1 cellular context compared by ENCODE assay signal in the genomic region with DNA sequence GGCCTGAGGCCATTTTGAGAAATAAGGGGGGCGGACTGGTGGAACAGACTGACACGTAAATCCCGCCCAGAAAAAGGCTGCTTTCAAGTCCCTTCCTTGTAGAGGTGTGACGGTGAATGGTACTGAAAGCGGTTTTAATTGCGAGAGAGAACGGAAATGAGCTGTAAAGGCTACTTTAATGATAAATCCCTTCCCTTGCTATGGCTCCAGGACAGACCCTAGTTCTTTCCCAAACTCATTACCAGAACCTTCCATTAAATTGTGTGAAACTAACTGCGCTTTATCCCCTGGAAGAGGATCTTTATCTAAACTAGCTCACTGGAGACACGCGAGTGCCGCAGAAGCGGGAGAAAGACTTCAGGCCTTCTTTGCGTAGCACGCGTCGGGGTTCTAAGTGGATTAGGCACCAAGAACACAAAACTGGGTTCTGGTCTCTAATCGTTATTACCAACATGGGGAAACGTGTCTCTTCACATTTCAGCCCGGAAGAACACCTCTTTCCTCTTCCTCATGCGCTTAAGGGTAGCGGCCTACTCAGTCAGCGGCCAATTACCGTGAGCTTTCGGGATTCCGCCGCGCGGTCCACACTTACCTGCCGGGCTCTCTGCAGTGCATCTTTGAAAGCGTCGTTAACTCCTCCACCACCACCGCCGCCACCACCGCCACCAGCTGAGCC.
TF ChIP-seq lines count a peak whose summit lies in the region.

No MANE protein-coding gene starts in this region.

TF ChIP-seq in HepG2, 621 proteins besides CTCF, POLR2A, EP300 and RAD21 (continued from another document and continues in another):
- TF ChIP-seq, protein P1, sequence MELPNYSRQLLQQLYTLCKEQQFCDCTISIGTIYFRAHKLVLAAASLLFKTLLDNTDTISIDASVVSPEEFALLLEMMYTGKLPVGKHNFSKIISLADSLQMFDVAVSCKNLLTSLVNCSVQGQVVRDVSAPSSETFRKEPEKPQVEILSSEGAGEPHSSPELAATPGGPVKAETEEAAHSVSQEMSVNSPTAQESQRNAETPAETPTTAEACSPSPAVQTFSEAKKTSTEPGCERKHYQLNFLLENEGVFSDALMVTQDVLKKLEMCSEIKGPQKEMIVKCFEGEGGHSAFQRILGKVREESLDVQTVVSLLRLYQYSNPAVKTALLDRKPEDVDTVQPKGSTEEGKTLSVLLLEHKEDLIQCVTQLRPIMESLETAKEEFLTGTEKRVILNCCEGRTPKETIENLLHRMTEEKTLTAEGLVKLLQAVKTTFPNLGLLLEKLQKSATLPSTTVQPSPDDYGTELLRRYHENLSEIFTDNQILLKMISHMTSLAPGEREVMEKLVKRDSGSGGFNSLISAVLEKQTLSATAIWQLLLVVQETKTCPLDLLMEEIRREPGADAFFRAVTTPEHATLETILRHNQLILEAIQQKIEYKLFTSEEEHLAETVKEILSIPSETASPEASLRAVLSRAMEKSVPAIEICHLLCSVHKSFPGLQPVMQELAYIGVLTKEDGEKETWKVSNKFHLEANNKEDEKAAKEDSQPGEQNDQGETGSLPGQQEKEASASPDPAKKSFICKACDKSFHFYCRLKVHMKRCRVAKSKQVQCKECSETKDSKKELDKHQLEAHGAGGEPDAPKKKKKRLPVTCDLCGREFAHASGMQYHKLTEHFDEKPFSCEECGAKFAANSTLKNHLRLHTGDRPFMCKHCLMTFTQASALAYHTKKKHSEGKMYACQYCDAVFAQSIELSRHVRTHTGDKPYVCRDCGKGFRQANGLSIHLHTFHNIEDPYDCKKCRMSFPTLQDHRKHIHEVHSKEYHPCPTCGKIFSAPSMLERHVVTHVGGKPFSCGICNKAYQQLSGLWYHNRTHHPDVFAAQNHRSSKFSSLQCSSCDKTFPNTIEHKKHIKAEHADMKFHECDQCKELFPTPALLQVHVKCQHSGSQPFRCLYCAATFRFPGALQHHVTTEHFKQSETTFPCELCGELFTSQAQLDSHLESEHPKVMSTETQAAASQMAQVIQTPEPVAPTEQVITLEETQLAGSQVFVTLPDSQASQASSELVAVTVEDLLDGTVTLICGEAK (IDR thresholded peaks at IDR 0.05): no peak
- TF ChIP-seq, protein P1 (CRISPR knock-in tag; IDR thresholded peaks at IDR 0.05): 0 out of 2 replicates have a peak, but pooled peaks have one; percentile 2
- TF ChIP-seq TP53 (CRISPR knock-in tag; conservative IDR thresholded peaks at IDR 0.05): 0 out of 2 replicates have a peak, but pooled peaks have one; percentile 12
- TF ChIP-seq KMT2A (CRISPR knock-in tag; IDR thresholded peaks at IDR 0.05): no peak; the same call in 1 of the 2 replicates
- TF ChIP-seq, protein P2, sequence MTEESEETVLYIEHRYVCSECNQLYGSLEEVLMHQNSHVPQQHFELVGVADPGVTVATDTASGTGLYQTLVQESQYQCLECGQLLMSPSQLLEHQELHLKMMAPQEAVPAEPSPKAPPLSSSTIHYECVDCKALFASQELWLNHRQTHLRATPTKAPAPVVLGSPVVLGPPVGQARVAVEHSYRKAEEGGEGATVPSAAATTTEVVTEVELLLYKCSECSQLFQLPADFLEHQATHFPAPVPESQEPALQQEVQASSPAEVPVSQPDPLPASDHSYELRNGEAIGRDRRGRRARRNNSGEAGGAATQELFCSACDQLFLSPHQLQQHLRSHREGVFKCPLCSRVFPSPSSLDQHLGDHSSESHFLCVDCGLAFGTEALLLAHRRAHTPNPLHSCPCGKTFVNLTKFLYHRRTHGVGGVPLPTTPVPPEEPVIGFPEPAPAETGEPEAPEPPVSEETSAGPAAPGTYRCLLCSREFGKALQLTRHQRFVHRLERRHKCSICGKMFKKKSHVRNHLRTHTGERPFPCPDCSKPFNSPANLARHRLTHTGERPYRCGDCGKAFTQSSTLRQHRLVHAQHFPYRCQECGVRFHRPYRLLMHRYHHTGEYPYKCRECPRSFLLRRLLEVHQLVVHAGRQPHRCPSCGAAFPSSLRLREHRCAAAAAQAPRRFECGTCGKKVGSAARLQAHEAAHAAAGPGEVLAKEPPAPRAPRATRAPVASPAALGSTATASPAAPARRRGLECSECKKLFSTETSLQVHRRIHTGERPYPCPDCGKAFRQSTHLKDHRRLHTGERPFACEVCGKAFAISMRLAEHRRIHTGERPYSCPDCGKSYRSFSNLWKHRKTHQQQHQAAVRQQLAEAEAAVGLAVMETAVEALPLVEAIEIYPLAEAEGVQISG (CRISPR knock-in tag; IDR thresholded peaks at IDR 0.05): no peak
- TF ChIP-seq ZNF792 (CRISPR knock-in tag; IDR thresholded peaks at IDR 0.05): 0 out of 2 replicates have a peak, but pooled peaks have one; percentile 9
- TF ChIP-seq ZNF232 (CRISPR knock-in tag; IDR thresholded peaks at IDR 0.05; ENCODE audit: borderline replicate concordance): peak; percentile 49; the same call in 1 of the 2 replicates
- TF ChIP-seq, protein P3, sequence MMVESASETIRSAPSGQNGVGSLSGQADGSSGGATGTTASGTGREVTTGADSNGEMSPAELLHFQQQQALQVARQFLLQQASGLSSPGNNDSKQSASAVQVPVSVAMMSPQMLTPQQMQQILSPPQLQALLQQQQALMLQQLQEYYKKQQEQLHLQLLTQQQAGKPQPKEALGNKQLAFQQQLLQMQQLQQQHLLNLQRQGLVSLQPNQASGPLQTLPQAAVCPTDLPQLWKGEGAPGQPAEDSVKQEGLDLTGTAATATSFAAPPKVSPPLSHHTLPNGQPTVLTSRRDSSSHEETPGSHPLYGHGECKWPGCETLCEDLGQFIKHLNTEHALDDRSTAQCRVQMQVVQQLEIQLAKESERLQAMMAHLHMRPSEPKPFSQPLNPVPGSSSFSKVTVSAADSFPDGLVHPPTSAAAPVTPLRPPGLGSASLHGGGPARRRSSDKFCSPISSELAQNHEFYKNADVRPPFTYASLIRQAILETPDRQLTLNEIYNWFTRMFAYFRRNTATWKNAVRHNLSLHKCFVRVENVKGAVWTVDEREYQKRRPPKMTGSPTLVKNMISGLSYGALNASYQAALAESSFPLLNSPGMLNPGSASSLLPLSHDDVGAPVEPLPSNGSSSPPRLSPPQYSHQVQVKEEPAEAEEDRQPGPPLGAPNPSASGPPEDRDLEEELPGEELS (CRISPR knock-in tag; IDR thresholded peaks at IDR 0.05): peak; percentile 19; the same call in 1 of the 2 replicates
- TF ChIP-seq, protein P4, sequence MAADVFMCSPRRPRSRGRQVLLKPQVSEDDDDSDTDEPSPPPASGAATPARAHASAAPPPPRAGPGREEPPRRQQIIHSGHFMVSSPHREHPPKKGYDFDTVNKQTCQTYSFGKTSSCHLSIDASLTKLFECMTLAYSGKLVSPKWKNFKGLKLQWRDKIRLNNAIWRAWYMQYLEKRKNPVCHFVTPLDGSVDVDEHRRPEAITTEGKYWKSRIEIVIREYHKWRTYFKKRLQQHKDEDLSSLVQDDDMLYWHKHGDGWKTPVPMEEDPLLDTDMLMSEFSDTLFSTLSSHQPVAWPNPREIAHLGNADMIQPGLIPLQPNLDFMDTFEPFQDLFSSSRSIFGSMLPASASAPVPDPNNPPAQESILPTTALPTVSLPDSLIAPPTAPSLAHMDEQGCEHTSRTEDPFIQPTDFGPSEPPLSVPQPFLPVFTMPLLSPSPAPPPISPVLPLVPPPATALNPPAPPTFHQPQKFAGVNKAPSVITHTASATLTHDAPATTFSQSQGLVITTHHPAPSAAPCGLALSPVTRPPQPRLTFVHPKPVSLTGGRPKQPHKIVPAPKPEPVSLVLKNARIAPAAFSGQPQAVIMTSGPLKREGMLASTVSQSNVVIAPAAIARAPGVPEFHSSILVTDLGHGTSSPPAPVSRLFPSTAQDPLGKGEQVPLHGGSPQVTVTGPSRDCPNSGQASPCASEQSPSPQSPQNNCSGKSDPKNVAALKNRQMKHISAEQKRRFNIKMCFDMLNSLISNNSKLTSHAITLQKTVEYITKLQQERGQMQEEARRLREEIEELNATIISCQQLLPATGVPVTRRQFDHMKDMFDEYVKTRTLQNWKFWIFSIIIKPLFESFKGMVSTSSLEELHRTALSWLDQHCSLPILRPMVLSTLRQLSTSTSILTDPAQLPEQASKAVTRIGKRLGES (CRISPR knock-in tag; IDR thresholded peaks at IDR 0.05; ENCODE audit: borderline replicate concordance): 0 out of 2 replicates have a peak, but pooled peaks have one; percentile 43
- peak; percentile 79 for TF ChIP-seq ZFX (CRISPR knock-in tag; IDR thresholded peaks at IDR 0.05; ENCODE audit: low read depth)
- TF ChIP-seq DNMT3B (CRISPR knock-in tag; conservative IDR thresholded peaks at IDR 0.05): no peak
- peak; percentile 70; the same call in 1 of the 2 replicates for TF ChIP-seq ZNF138 (CRISPR knock-in tag; IDR thresholded peaks at IDR 0.05; ENCODE audit: low read depth)
- TF ChIP-seq EEA1 (CRISPR knock-in tag; IDR thresholded peaks at IDR 0.05; ENCODE audit: borderline replicate concordance): no peak
- TF ChIP-seq, protein P5, sequence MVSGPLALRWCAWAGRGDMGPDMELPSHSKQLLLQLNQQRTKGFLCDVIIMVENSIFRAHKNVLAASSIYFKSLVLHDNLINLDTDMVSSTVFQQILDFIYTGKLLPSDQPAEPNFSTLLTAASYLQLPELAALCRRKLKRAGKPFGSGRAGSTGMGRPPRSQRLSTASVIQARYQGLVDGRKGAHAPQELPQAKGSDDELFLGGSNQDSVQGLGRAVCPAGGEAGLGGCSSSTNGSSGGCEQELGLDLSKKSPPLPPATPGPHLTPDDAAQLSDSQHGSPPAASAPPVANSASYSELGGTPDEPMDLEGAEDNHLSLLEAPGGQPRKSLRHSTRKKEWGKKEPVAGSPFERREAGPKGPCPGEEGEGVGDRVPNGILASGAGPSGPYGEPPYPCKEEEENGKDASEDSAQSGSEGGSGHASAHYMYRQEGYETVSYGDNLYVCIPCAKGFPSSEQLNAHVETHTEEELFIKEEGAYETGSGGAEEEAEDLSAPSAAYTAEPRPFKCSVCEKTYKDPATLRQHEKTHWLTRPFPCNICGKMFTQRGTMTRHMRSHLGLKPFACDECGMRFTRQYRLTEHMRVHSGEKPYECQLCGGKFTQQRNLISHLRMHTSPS (CRISPR knock-in tag; IDR thresholded peaks at IDR 0.05; ENCODE audit: low read depth): no peak
- TF ChIP-seq TEAD3 (CRISPR knock-in tag; optimal IDR thresholded peaks at IDR 0.05; ENCODE audit: borderline replicate concordance): no peak
- TF ChIP-seq TBP (CRISPR knock-in tag; IDR thresholded peaks at IDR 0.05): no peak
- TF ChIP-seq HOXD1 (CRISPR knock-in tag; IDR thresholded peaks at IDR 0.05): peak; percentile 34; the same call in 1 of the 2 replicates
- TF ChIP-seq, protein P6, sequence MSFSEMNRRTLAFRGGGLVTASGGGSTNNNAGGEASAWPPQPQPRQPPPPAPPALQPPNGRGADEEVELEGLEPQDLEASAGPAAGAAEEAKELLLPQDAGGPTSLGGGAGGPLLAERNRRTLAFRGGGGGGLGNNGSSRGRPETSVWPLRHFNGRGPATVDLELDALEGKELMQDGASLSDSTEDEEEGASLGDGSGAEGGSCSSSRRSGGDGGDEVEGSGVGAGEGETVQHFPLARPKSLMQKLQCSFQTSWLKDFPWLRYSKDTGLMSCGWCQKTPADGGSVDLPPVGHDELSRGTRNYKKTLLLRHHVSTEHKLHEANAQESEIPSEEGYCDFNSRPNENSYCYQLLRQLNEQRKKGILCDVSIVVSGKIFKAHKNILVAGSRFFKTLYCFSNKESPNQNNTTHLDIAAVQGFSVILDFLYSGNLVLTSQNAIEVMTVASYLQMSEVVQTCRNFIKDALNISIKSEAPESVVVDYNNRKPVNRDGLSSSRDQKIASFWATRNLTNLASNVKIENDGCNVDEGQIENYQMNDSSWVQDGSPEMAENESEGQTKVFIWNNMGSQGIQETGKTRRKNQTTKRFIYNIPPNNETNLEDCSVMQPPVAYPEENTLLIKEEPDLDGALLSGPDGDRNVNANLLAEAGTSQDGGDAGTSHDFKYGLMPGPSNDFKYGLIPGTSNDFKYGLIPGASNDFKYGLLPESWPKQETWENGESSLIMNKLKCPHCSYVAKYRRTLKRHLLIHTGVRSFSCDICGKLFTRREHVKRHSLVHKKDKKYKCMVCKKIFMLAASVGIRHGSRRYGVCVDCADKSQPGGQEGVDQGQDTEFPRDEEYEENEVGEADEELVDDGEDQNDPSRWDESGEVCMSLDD (CRISPR knock-in tag; IDR thresholded peaks at IDR 0.05; ENCODE audit: borderline replicate concordance): peak; percentile 47; the same call in 1 of the 2 replicates
- no peak for TF ChIP-seq ZBTB3 (CRISPR knock-in tag; IDR thresholded peaks at IDR 0.05; ENCODE audit: borderline replicate concordance, low read depth)
- no peak for TF ChIP-seq ZKSCAN5 (CRISPR knock-in tag; IDR thresholded peaks at IDR 0.05)
- TF ChIP-seq ZNF567 (CRISPR knock-in tag; IDR thresholded peaks at IDR 0.05; ENCODE audit: borderline replicate concordance): 0 out of 2 replicates have a peak, but pooled peaks have one; percentile 22
- TF ChIP-seq SATB2 (CRISPR knock-in tag; IDR thresholded peaks at IDR 0.05): peak; percentile 91
- TF ChIP-seq CREB1 (IDR thresholded peaks at IDR 0.05): 0 out of 2 replicates have a peak, but pooled peaks have one; percentile 28
- no peak for TF ChIP-seq CREB1 (CRISPR knock-in tag; IDR thresholded peaks at IDR 0.05)
- 0 out of 2 replicates have a peak, but pooled peaks have one; percentile 59 for TF ChIP-seq ZNF773 (CRISPR knock-in tag; IDR thresholded peaks at IDR 0.05; ENCODE audit: borderline replicate concordance)
- TF ChIP-seq, protein P7, sequence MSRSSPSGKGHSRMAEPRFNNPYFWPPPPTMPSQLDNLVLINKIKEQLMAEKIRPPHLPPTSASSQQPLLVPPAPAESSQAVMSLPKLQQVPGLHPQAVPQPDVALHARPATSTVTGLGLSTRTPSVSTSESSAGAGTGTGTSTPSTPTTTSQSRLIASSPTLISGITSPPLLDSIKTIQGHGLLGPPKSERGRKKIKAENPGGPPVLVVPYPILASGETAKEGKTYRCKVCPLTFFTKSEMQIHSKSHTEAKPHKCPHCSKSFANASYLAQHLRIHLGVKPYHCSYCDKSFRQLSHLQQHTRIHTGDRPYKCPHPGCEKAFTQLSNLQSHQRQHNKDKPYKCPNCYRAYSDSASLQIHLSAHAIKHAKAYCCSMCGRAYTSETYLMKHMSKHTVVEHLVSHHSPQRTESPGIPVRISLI (CRISPR knock-in tag; IDR thresholded peaks at IDR 0.05; ENCODE audit: borderline replicate concordance): no peak
- 0 out of 2 replicates have a peak, but pooled peaks have one; percentile 6 for TF ChIP-seq JUNB (CRISPR knock-in tag; IDR thresholded peaks at IDR 0.05; ENCODE audit: borderline replicate concordance)
